In genomic region chr7:100048680-100049079, GRCh38 we compare ENCODE assay signal across 11 cellular contexts. TPM values are rescaled to one million over a fixed set of nuclear protein-coding genes. Genes with fewer than 3 reads are reported as not detected.
DNase-seq lines count a peak whose midpoint lies in the region; ATAC-seq and TF ChIP-seq lines count a peak whose summit lies in the region.
"Had no signal": no experiment of that assay in that cellular context is flagged by ENCODE, and none has a peak within 500 bp of the region (broad histone marks: within the 10 kb centered on the region; RNA-seq: fewer than 3 reads in every experiment).

No MANE protein-coding gene starts in this region.

- TF ChIP-seq CTCF in glutamatergic neuron (IDR thresholded peaks at IDR 0.05; ENCODE audit: partially characterized antibody, unreplicated experiment), result no peak

- CTCF ChIA-PET in activated CD8-positive, alpha-beta memory T cell treated with anti-CD3 and anti-CD28 coated beads, Interleukin-2, amount 10 ng/mL, durations not matched to agents 7 days and 5 days (lab: Charles Lee), result interaction anchor here (1.2 to 6.6 kb wide), 4 partner anchors 13 to 54 kb away, joined by 4 to 82 read pairs (median 4); no protein-coding TSS in a partner anchor
- CTCF ChIA-PET in T-cell (lab: Charles Lee), result interaction anchor here in 1 of 2 donors (1.7 kb wide), 1 partner anchor 34 kb away, joined by 8 read pairs; no protein-coding TSS in a partner anchor

- peaks cover 24% of the 10 kb centered on the region for H3K4me1 Mint-ChIP-seq in activated CD8-positive, alpha-beta memory T cell treated with anti-CD3 and anti-CD28 coated beads, Interleukin-2, amount 10 ng/mL, durations not matched to agents 7 days and 5 days
- H3K4me1 Mint-ChIP-seq in T-cell (peaks cover 10 to 23% (median 22%) of the 10 kb centered on the region in 3 donors), glutamatergic neuron (ENCODE audit: low read depth, unreplicated experiment) (peaks cover 11% of the 10 kb centered on the region)
- peaks cover 20 to 25% of the 10 kb centered on the region in 2 donors for H3K4me1 Mint-ChIP-seq in stimulated activated naive B cell treated with anti-CD40 and anti-IgM and Interleukin-4, amounts not matched to agents 10 μg/mL and 1 μg/mL and 100 μg/mL, for 72 hours

- peak overlapping the region; percentile 51 for H3K4me3 Mint-ChIP-seq in activated CD8-positive, alpha-beta memory T cell treated with anti-CD3 and anti-CD28 coated beads, Interleukin-2, amount 10 ng/mL, durations not matched to agents 7 days and 5 days
- H3K4me3 Mint-ChIP-seq in T-cell, result peak overlapping the region; percentile 65 to 93 (median 87)
- no peak overlapping the region for H3K4me3 Mint-ChIP-seq in glutamatergic neuron (ENCODE audit: unreplicated experiment)
- peak overlapping the region; percentile 34 to 35 for H3K4me3 Mint-ChIP-seq in stimulated activated naive B cell treated with anti-CD40 and anti-IgM and Interleukin-4, amounts not matched to agents 10 μg/mL and 1 μg/mL and 100 μg/mL, for 72 hours

- peaks cover 1% of the 10 kb centered on the region for H3K36me3 Mint-ChIP-seq in activated CD8-positive, alpha-beta memory T cell treated with anti-CD3 and anti-CD28 coated beads, Interleukin-2, amount 10 ng/mL, durations not matched to agents 7 days and 5 days
- H3K36me3 Mint-ChIP-seq in T-cell (no peaks in the 10 kb centered on the region), glutamatergic neuron (ENCODE audit: unreplicated experiment) (peaks cover 4% of the 10 kb centered on the region)
- peaks cover 4 to 8% of the 10 kb centered on the region in 2 donors for H3K36me3 Mint-ChIP-seq in stimulated activated naive B cell treated with anti-CD40 and anti-IgM and Interleukin-4, amounts not matched to agents 10 μg/mL and 1 μg/mL and 100 μg/mL, for 72 hours

- DNase-seq in activated CD8-positive, alpha-beta memory T cell treated with anti-CD3 and anti-CD28 coated beads, Interleukin-2, amount 10 ng/mL, durations not matched to agents 7 days and 5 days, result no peak
- DNase-seq in activated CD8-positive, alpha-beta memory T cell treated with anti-CD3 and anti-CD28 coated beads, Interleukin-2, amount 50 U/mL, for 48 hours, result no peak
- DNase-seq in T-cell, result no peak
- no peak for DNase-seq in glutamatergic neuron
- no peak for DNase-seq in stimulated activated naive B cell treated with anti-CD40 and anti-IgM and Interleukin-4, amounts not matched to agents 10 μg/mL and 1 μg/mL and 100 μg/mL, for 72 hours
- no peak for DNase-seq in effector CD8-positive, alpha-beta T cell (lab: John Stamatoyannopoulos, UW)
- no peak for DNase-seq in NCI-H1417 (lab: John Stamatoyannopoulos, UW)
- no peak for DNase-seq in left lobe of liver (ENCODE audit: low spot score)
- DNase-seq: aorta, NCI-H2081 treated with DMSO at 0.1 percent for 48 hours, right lobe of liver had no signal

- POLR2A ChIA-PET in T-cell (lab: Charles Lee), result no interaction called here

- ATAC-seq in activated CD8-positive, alpha-beta memory T cell treated with anti-CD3 and anti-CD28 coated beads, Interleukin-2, amount 10 ng/mL, durations not matched to agents 7 days and 5 days, result no peak
- ATAC-seq in T-cell (replicated peaks in 1 of 4) (no peak), left lobe of liver (no peak)
- ATAC-seq in stimulated activated naive B cell treated with anti-CD40 and anti-IgM and Interleukin-4, amounts not matched to agents 10 μg/mL and 1 μg/mL and 100 μg/mL, for 72 hours (replicated peaks), result no peak

- H3K9me3 Mint-ChIP-seq in activated CD8-positive, alpha-beta memory T cell treated with anti-CD3 and anti-CD28 coated beads, Interleukin-2, amount 10 ng/mL, durations not matched to agents 7 days and 5 days (ENCODE audit: low read depth), result no peaks in the 10 kb centered on the region
- H3K9me3 Mint-ChIP-seq in T-cell (no peaks in the 10 kb centered on the region), glutamatergic neuron (ENCODE audit: unreplicated experiment) (peaks cover 5% of the 10 kb centered on the region)
- H3K9me3 Mint-ChIP-seq in stimulated activated naive B cell treated with anti-CD40 and anti-IgM and Interleukin-4, amounts not matched to agents 10 μg/mL and 1 μg/mL and 100 μg/mL, for 72 hours, result no peaks in the 10 kb centered on the region

- no peaks in the 10 kb centered on the region for H3K27me3 Mint-ChIP-seq in activated CD8-positive, alpha-beta memory T cell treated with anti-CD3 and anti-CD28 coated beads, Interleukin-2, amount 10 ng/mL, durations not matched to agents 7 days and 5 days
- H3K27me3 Mint-ChIP-seq in T-cell, result peaks cover 0 to 2% of the 10 kb centered on the region in 2 donors
- H3K27me3 Mint-ChIP-seq in glutamatergic neuron (ENCODE audit: unreplicated experiment), result no peaks in the 10 kb centered on the region
- H3K27me3 Mint-ChIP-seq in stimulated activated naive B cell treated with anti-CD40 and anti-IgM and Interleukin-4, amounts not matched to agents 10 μg/mL and 1 μg/mL and 100 μg/mL, for 72 hours, result no peaks in the 10 kb centered on the region

- H3K27ac Mint-ChIP-seq in activated CD8-positive, alpha-beta memory T cell treated with anti-CD3 and anti-CD28 coated beads, Interleukin-2, amount 10 ng/mL, durations not matched to agents 7 days and 5 days, result peak overlapping the region; percentile 34
- H3K27ac Mint-ChIP-seq in T-cell, result peak overlapping the region in 1 of 2 donors; percentile 96
- peak overlapping the region; percentile 22 for H3K27ac Mint-ChIP-seq in glutamatergic neuron (ENCODE audit: unreplicated experiment)
- peak overlapping the region; percentile 31 for H3K27ac Mint-ChIP-seq in stimulated activated naive B cell treated with anti-CD40 and anti-IgM and Interleukin-4, amounts not matched to agents 10 μg/mL and 1 μg/mL and 100 μg/mL, for 72 hours

RNA-seq across cellular contexts. Expression of gene ZSCAN21, which starts 0.9 kb away (rescaled TPM):
- 1 to 10 TPM; 5.6 to 7.9 TPM for total RNA-seq in activated CD8-positive, alpha-beta memory T cell treated with anti-CD3 and anti-CD28 coated beads, Interleukin-2, amount 10 ng/mL, durations not matched to agents 7 days and 5 days
- 1 to 10 TPM; 4.4 to 9.9 (median 9.3) TPM for total RNA-seq in T-cell
- total RNA-seq in glutamatergic neuron (ENCODE audit: unreplicated experiment), result 26.3 TPM
- total RNA-seq in left lobe of liver, result 7.7 TPM

RNA-seq across cellular contexts. Expression of gene ZNF3, which starts 32.8 kb away (rescaled TPM):
- total RNA-seq in activated CD8-positive, alpha-beta memory T cell treated with anti-CD3 and anti-CD28 coated beads, Interleukin-2, amount 10 ng/mL, durations not matched to agents 7 days and 5 days, result 10 to 100 TPM; 21.2 to 24.1 TPM
- 10 to 100 TPM; 31.7 to 39.2 (median 35.4) TPM for total RNA-seq in T-cell
- 87.9 TPM for total RNA-seq in glutamatergic neuron (ENCODE audit: unreplicated experiment)
- 14.5 TPM for total RNA-seq in left lobe of liver

RNA-seq across cellular contexts. Expression of gene ZKSCAN1, which starts 33.3 kb away (rescaled TPM):
- 10 to 100 TPM; 55.5 to 58.6 TPM for total RNA-seq in activated CD8-positive, alpha-beta memory T cell treated with anti-CD3 and anti-CD28 coated beads, Interleukin-2, amount 10 ng/mL, durations not matched to agents 7 days and 5 days
- total RNA-seq in T-cell (10 to 100 TPM; 60.7 to 94.0 (median 86.8) TPM), glutamatergic neuron (ENCODE audit: unreplicated experiment) (127 TPM), left lobe of liver (99.9 TPM)

RNA-seq across cellular contexts. Expression of gene COPS6, which starts 40.1 kb away (rescaled TPM):
- 10 to 100 TPM; 81.2 to 90.8 TPM for total RNA-seq in activated CD8-positive, alpha-beta memory T cell treated with anti-CD3 and anti-CD28 coated beads, Interleukin-2, amount 10 ng/mL, durations not matched to agents 7 days and 5 days
- total RNA-seq in T-cell, result 10 to 100 TPM; 67.1 to 71.1 (median 68.3) TPM
- 77.4 TPM for total RNA-seq in glutamatergic neuron (ENCODE audit: unreplicated experiment)
- 42.6 TPM for total RNA-seq in left lobe of liver

RNA-seq across cellular contexts. Expression of gene MCM7, which starts 52.5 kb away (rescaled TPM):
- 100 to 1,000 TPM; 405 to 409 TPM for total RNA-seq in activated CD8-positive, alpha-beta memory T cell treated with anti-CD3 and anti-CD28 coated beads, Interleukin-2, amount 10 ng/mL, durations not matched to agents 7 days and 5 days
- total RNA-seq in T-cell (100 to 1,000 TPM in 4 of 5 donors, 10 to 100 TPM in 1; 95.2 to 181 (median 164) TPM), glutamatergic neuron (ENCODE audit: unreplicated experiment) (196 TPM), left lobe of liver (17.7 TPM)
